ENCODE assay signal across 9 cellular contexts in the genomic region with DNA sequence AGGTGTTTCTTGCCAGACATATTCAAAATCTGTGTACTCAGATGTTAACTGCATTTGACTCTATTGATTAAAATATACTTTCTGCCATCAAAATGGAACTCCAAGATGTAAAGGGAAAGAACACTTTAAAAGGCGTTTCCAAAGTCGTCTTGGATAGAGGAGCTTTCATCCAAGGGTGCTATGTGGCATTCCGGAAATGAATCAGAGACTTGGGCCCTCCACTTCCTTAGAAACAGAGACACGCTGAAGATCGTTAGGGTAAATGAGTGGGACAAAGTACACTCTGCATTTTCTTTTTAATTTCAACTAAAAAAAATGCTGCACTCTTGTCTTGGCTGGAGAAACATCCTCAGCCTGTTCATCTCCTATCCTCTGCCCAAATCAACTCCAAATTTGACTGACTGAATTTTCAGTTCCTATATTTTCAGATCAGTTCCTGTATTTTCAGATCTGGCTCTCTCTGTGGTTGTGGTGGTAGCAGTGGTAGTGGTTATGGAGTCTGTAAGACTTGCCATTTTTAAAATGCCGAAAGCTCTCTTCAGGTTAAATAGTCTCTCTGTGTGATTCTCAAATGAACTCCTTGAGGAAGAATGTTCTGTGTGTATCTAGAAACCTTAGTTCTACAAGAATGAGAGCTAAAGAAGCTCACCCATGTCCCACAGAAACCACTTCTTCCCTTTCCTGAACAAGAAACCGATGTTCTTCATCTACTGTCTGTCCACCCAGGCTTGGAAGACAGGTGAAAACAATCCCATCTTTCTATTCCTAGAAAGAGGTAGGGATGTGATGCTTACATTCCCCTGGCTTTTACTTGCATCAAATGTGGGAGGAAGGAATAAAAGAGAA.
DNase-seq lines count a peak whose midpoint lies in the region; ATAC-seq, FAIRE-seq and TF ChIP-seq lines count a peak whose summit lies in the region.
"Had no signal": no experiment of that assay in that cellular context is flagged by ENCODE, and none has a peak within 500 bp of the region (broad histone marks: within the 10 kb centered on the region; RNA-seq: fewer than 3 reads in every experiment).

No MANE protein-coding gene starts in this region.

- H3K27ac Mint-ChIP-seq in dendritic cell treated with granulocyte-macrophage colony-stimulating factor and Interleukin-4, amounts not matched to agents 40 ng/mL and 50 ng/mL, for 4 days, result peak overlapping the region; percentile 94
- no peak overlapping the region for H3K27ac Mint-ChIP-seq in stimulated activated effector memory CD8-positive, alpha-beta T cell treated with anti-CD3 and anti-CD28 coated beads, Interleukin-12 subunit alpha, Interleukin-12 subunit beta, amount 100 ng/mL, for 72 hours
- H3K27ac Mint-ChIP-seq in activated T-helper 1 cell treated with anti-CD3 and anti-CD28 coated beads, Interleukin-12 subunit alpha, Interleukin-12 subunit beta, Interleukin-2, Interleukin-4 antibody, amounts not matched to agents 30 ng/mL and 10 ng/mL and 1 ng/mL, durations not matched to agents 14 hours and 24 hours and 36 hours, result no peak overlapping the region

- intact Hi-C loops in dendritic cell treated with granulocyte-macrophage colony-stimulating factor and Interleukin-4, amounts not matched to agents 40 ng/mL and 50 ng/mL, for 4 days (cut with micrococcal nuclease), result loop anchor here (2.0 to 5.0 kb wide), 2 partner anchors 45 to 228 kb away; no protein-coding TSS in a partner anchor
- intact Hi-C loops in pancreas (cut with DNase I), result no loop called here
- intact Hi-C loops in activated T-helper 1 cell treated with anti-CD3 and anti-CD28 coated beads, Interleukin-12 subunit alpha, Interleukin-12 subunit beta, Interleukin-2, Interleukin-4 antibody, amounts not matched to agents 30 ng/mL and 10 ng/mL and 1 ng/mL, durations not matched to agents 14 hours and 24 hours and 36 hours (cut with micrococcal nuclease), result no loop called here

- H3K27ac ChIP-seq in pancreas, result no peak overlapping the region

- DNase-seq in GM13977 (ENCODE audit: low spot score) (peak; percentile 26), pancreas (no peak), activated T-cell treated with anti-CD3 and anti-CD28 coated beads for 4 hours (no peak)
- DNase-seq in stimulated activated effector memory CD8-positive, alpha-beta T cell treated with anti-CD3 and anti-CD28 coated beads, Interleukin-12 subunit alpha, Interleukin-12 subunit beta, amount 100 ng/mL, for 72 hours (ENCODE audit: low spot score in 2 of 2), result no peak
- DNase-seq in activated T-helper 1 cell treated with anti-CD3 and anti-CD28 coated beads, Interleukin-12 subunit alpha, Interleukin-12 subunit beta, Interleukin-2, Interleukin-4 antibody, amounts not matched to agents 30 ng/mL and 10 ng/mL and 1 ng/mL, durations not matched to agents 14 hours and 24 hours and 36 hours (ENCODE audit: low spot score), result no peak
- DNase-seq: NCI-H446 treated with DMSO at 0.1 percent for 48 hours had no signal

- H3K4me1 Mint-ChIP-seq in dendritic cell treated with granulocyte-macrophage colony-stimulating factor and Interleukin-4, amounts not matched to agents 40 ng/mL and 50 ng/mL, for 4 days (ENCODE audit: low read depth), result peaks cover 19% of the 10 kb centered on the region
- peaks cover 13% of the 10 kb centered on the region for H3K4me1 Mint-ChIP-seq in stimulated activated effector memory CD8-positive, alpha-beta T cell treated with anti-CD3 and anti-CD28 coated beads, Interleukin-12 subunit alpha, Interleukin-12 subunit beta, amount 100 ng/mL, for 72 hours
- H3K4me1 Mint-ChIP-seq in activated T-helper 1 cell treated with anti-CD3 and anti-CD28 coated beads, Interleukin-12 subunit alpha, Interleukin-12 subunit beta, Interleukin-2, Interleukin-4 antibody, amounts not matched to agents 30 ng/mL and 10 ng/mL and 1 ng/mL, durations not matched to agents 14 hours and 24 hours and 36 hours (ENCODE audit: low read depth), result peaks cover 16% of the 10 kb centered on the region

- H3K36me3 Mint-ChIP-seq in dendritic cell treated with granulocyte-macrophage colony-stimulating factor and Interleukin-4, amounts not matched to agents 40 ng/mL and 50 ng/mL, for 4 days (ENCODE audit: low read depth), result no peaks in the 10 kb centered on the region
- no peaks in the 10 kb centered on the region for H3K36me3 Mint-ChIP-seq in stimulated activated effector memory CD8-positive, alpha-beta T cell treated with anti-CD3 and anti-CD28 coated beads, Interleukin-12 subunit alpha, Interleukin-12 subunit beta, amount 100 ng/mL, for 72 hours
- no peaks in the 10 kb centered on the region for H3K36me3 Mint-ChIP-seq in activated T-helper 1 cell treated with anti-CD3 and anti-CD28 coated beads, Interleukin-12 subunit alpha, Interleukin-12 subunit beta, Interleukin-2, Interleukin-4 antibody, amounts not matched to agents 30 ng/mL and 10 ng/mL and 1 ng/mL, durations not matched to agents 14 hours and 24 hours and 36 hours (ENCODE audit: low read depth)

- no peaks in the 10 kb centered on the region for H3K4me1 ChIP-seq in pancreas

- FAIRE-seq in pancreas (lab: Jason Lieb, UNC), result no peak

- in situ Hi-C loops in GM13977 (cut with MboI; ENCODE audit: low pct_unique_long_range_greater_than_20kb, low sequenced_read_pairs, unreplicated experiment), result no loop called here

- ATAC-seq in GM21786 (IDR thresholded peaks at IDR 0.05; ENCODE audit: unreplicated experiment) (peak; percentile 58), HG03575 (IDR thresholded peaks at IDR 0.05; ENCODE audit: extremely low read depth, insufficient number of reproducible peaks, low FRiP score, unreplicated experiment) (peak; percentile 48), pancreas (no peak)
- no peak for ATAC-seq in stimulated activated effector memory CD8-positive, alpha-beta T cell treated with anti-CD3 and anti-CD28 coated beads, Interleukin-12 subunit alpha, Interleukin-12 subunit beta, amount 100 ng/mL, for 72 hours

- no peaks in the 10 kb centered on the region for H3K9me3 Mint-ChIP-seq in dendritic cell treated with granulocyte-macrophage colony-stimulating factor and Interleukin-4, amounts not matched to agents 40 ng/mL and 50 ng/mL, for 4 days
- H3K9me3 Mint-ChIP-seq in stimulated activated effector memory CD8-positive, alpha-beta T cell treated with anti-CD3 and anti-CD28 coated beads, Interleukin-12 subunit alpha, Interleukin-12 subunit beta, amount 100 ng/mL, for 72 hours, result no peaks in the 10 kb centered on the region
- H3K9me3 Mint-ChIP-seq in activated T-helper 1 cell treated with anti-CD3 and anti-CD28 coated beads, Interleukin-12 subunit alpha, Interleukin-12 subunit beta, Interleukin-2, Interleukin-4 antibody, amounts not matched to agents 30 ng/mL and 10 ng/mL and 1 ng/mL, durations not matched to agents 14 hours and 24 hours and 36 hours, result no peaks in the 10 kb centered on the region

- H3K4me3 Mint-ChIP-seq in dendritic cell treated with granulocyte-macrophage colony-stimulating factor and Interleukin-4, amounts not matched to agents 40 ng/mL and 50 ng/mL, for 4 days, result peak overlapping the region; percentile 56
- no peak overlapping the region for H3K4me3 Mint-ChIP-seq in stimulated activated effector memory CD8-positive, alpha-beta T cell treated with anti-CD3 and anti-CD28 coated beads, Interleukin-12 subunit alpha, Interleukin-12 subunit beta, amount 100 ng/mL, for 72 hours
- no peak overlapping the region for H3K4me3 Mint-ChIP-seq in activated T-helper 1 cell treated with anti-CD3 and anti-CD28 coated beads, Interleukin-12 subunit alpha, Interleukin-12 subunit beta, Interleukin-2, Interleukin-4 antibody, amounts not matched to agents 30 ng/mL and 10 ng/mL and 1 ng/mL, durations not matched to agents 14 hours and 24 hours and 36 hours

- no peaks in the 10 kb centered on the region for H3K36me3 ChIP-seq in pancreas

- 86 to 91% methylated on average over 7 of the region's 7 CpGs for WGBS in pancreas, 2 donors

- no peak overlapping the region for H3K4me3 ChIP-seq in pancreas

- H3K9me3 ChIP-seq in pancreas, result no peaks in the 10 kb centered on the region

- no peaks in the 10 kb centered on the region for H3K27me3 ChIP-seq in pancreas

- TF ChIP-seq CTCF in GM13977 (IDR thresholded peaks at IDR 0.05; ENCODE audit: extremely low read depth, insufficient read depth, missing control alignments) (no peak), pancreas (IDR thresholded peaks at IDR 0.05) (no peak)

- peaks cover 8% of the 10 kb centered on the region for H3K27me3 Mint-ChIP-seq in dendritic cell treated with granulocyte-macrophage colony-stimulating factor and Interleukin-4, amounts not matched to agents 40 ng/mL and 50 ng/mL, for 4 days
- H3K27me3 Mint-ChIP-seq in activated T-helper 1 cell treated with anti-CD3 and anti-CD28 coated beads, Interleukin-12 subunit alpha, Interleukin-12 subunit beta, Interleukin-2, Interleukin-4 antibody, amounts not matched to agents 30 ng/mL and 10 ng/mL and 1 ng/mL, durations not matched to agents 14 hours and 24 hours and 36 hours (ENCODE audit: insufficient read depth), result peaks cover 12% of the 10 kb centered on the region

Comparison
In these comparisons a context has a peak if more than half of its experiments do, and no peak if none do; other contexts are left out.
1. ATAC-seq: peak in GM21786 (single experiment) and HG03575 (single experiment); none in stimulated activated effector memory CD8-positive, alpha-beta T cell treated with anti-CD3 and anti-CD28 coated beads, Interleukin-12 subunit alpha, Interleukin-12 subunit beta, amount 100 ng/mL, for 72 hours (single experiment) and pancreas (0 of 4).